In genomic region chr1:100250264-100250663, GRCh38 we compare ENCODE assay signal across 1 cellular context.
TF ChIP-seq lines count a peak whose summit lies in the region.

No MANE protein-coding gene starts in this region.

TF ChIP-seq in GM23338, 12 proteins besides CTCF, POLR2A, EP300 and RAD21 (continued from another document):
- TF ChIP-seq, protein P1, sequence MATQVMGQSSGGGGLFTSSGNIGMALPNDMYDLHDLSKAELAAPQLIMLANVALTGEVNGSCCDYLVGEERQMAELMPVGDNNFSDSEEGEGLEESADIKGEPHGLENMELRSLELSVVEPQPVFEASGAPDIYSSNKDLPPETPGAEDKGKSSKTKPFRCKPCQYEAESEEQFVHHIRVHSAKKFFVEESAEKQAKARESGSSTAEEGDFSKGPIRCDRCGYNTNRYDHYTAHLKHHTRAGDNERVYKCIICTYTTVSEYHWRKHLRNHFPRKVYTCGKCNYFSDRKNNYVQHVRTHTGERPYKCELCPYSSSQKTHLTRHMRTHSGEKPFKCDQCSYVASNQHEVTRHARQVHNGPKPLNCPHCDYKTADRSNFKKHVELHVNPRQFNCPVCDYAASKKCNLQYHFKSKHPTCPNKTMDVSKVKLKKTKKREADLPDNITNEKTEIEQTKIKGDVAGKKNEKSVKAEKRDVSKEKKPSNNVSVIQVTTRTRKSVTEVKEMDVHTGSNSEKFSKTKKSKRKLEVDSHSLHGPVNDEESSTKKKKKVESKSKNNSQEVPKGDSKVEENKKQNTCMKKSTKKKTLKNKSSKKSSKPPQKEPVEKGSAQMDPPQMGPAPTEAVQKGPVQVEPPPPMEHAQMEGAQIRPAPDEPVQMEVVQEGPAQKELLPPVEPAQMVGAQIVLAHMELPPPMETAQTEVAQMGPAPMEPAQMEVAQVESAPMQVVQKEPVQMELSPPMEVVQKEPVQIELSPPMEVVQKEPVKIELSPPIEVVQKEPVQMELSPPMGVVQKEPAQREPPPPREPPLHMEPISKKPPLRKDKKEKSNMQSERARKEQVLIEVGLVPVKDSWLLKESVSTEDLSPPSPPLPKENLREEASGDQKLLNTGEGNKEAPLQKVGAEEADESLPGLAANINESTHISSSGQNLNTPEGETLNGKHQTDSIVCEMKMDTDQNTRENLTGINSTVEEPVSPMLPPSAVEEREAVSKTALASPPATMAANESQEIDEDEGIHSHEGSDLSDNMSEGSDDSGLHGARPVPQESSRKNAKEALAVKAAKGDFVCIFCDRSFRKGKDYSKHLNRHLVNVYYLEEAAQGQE (IDR thresholded peaks at IDR 0.05; ENCODE audit: unreplicated experiment), result no peak
- TF ChIP-seq ZNF114 (CRISPR knock-in tag; IDR thresholded peaks at IDR 0.05) (no peak), JUNB (IDR thresholded peaks at IDR 0.05; ENCODE audit: unreplicated experiment) (no peak), NANOG (IDR thresholded peaks at IDR 0.05; ENCODE audit: borderline replicate concordance) (no peak), STAT1 (IDR thresholded peaks at IDR 0.05; ENCODE audit: unreplicated experiment) (no peak)
- TF ChIP-seq, protein P2, sequence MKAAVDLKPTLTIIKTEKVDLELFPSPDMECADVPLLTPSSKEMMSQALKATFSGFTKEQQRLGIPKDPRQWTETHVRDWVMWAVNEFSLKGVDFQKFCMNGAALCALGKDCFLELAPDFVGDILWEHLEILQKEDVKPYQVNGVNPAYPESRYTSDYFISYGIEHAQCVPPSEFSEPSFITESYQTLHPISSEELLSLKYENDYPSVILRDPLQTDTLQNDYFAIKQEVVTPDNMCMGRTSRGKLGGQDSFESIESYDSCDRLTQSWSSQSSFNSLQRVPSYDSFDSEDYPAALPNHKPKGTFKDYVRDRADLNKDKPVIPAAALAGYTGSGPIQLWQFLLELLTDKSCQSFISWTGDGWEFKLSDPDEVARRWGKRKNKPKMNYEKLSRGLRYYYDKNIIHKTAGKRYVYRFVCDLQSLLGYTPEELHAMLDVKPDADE (IDR thresholded peaks at IDR 0.05), result no peak
